Comparison of ENCODE assay signal across 1 cellular context in genomic region chr1:247111636-247112478, GRCh38.
TF ChIP-seq lines count a peak whose summit lies in the region.

No MANE protein-coding gene starts in this region.

TF ChIP-seq in K562, 482 proteins besides CTCF, POLR2A, EP300 and RAD21 (continued from another document and continues in another):
- TF ChIP-seq E4F1 (CRISPR knock-in tag; IDR thresholded peaks at IDR 0.05; ENCODE audit: borderline replicate concordance) (no peak), ZBTB8A (IDR thresholded peaks at IDR 0.05; ENCODE audit: partially characterized antibody) (no peak), ZBTB34 (CRISPR knock-in tag; IDR thresholded peaks at IDR 0.05) (no peak), ZNF212 (CRISPR knock-in tag; IDR thresholded peaks at IDR 0.05) (no peak), ZNF695 (CRISPR knock-in tag; IDR thresholded peaks at IDR 0.05) (no peak), NCOA2 (IDR thresholded peaks at IDR 0.05; ENCODE audit: partially characterized antibody in 2 of 2) (no peak), SIX5 (IDR thresholded peaks at IDR 0.05; ENCODE audit: borderline replicate concordance in 1 of 2, insufficient read depth in 1 of 2, low read depth in 1 of 2, low read length in 2 of 2) (no peak), AFF1 (IDR thresholded peaks at IDR 0.05; ENCODE audit: low read depth in 1 of 2, partially characterized antibody in 2 of 2) (no peak), ZBTB5 (IDR thresholded peaks at IDR 0.05) (no peak), RBFOX2 (IDR thresholded peaks at IDR 0.05; ENCODE audit: low read depth, low read length) (peak; percentile 92), TAF15 (IDR thresholded peaks at IDR 0.05; ENCODE audit: low read depth, low read length) (no peak), TOE1 (IDR thresholded peaks at IDR 0.05; ENCODE audit: borderline replicate concordance) (peak; percentile 32; the same call in 1 of the 2 replicates), TOE1 (CRISPR knock-in tag; IDR thresholded peaks at IDR 0.05; ENCODE audit: borderline replicate concordance, low read depth) (no peak), ARID3A (IDR thresholded peaks at IDR 0.05; ENCODE audit: borderline replicate concordance, low read depth, low read length) (no peak), RBM15 (IDR thresholded peaks at IDR 0.05; ENCODE audit: insufficient read depth, low read length) (no peak), ZNF324 (CRISPR knock-in tag; IDR thresholded peaks at IDR 0.05) (no peak), ZNF175 (CRISPR knock-in tag; IDR thresholded peaks at IDR 0.05; ENCODE audit: low read depth) (no peak), ZC3H4 (CRISPR knock-in tag; IDR thresholded peaks at IDR 0.05; ENCODE audit: borderline replicate concordance) (no peak), ASH1L (IDR thresholded peaks at IDR 0.05; ENCODE audit: borderline replicate concordance, low read depth, partially characterized antibody) (no peak), PTRF (tag; IDR thresholded peaks at IDR 0.05) (no peak), BCLAF1 (IDR thresholded peaks at IDR 0.05; ENCODE audit: borderline replicate concordance in 1 of 2, control insufficient read depth in 1 of 2, low read depth in 2 of 2, low read length in 1 of 2) (no peak), HIVEP1 (CRISPR knock-in tag; IDR thresholded peaks at IDR 0.05) (no peak), FOS (IDR thresholded peaks at IDR 0.05; ENCODE audit: extremely low read depth, insufficient read length) (no peak), ZNF717 (CRISPR knock-in tag; IDR thresholded peaks at IDR 0.05) (no peak), POLR2AphosphoS2 (IDR thresholded peaks at IDR 0.05; ENCODE audit: low read length) (no peak), RFX5 (IDR thresholded peaks at IDR 0.05; ENCODE audit: low read depth, low read length) (no peak), MEF2D (tag; conservative IDR thresholded peaks at IDR 0.05; ENCODE audit: low read depth) (no peak), ZNF121 (CRISPR knock-in tag; conservative IDR thresholded peaks at IDR 0.05) (no peak), E2F5 (CRISPR knock-in tag; IDR thresholded peaks at IDR 0.05) (no peak), MAFG (tag; conservative IDR thresholded peaks at IDR 0.05) (no peak), ZNF408 (CRISPR knock-in tag; IDR thresholded peaks at IDR 0.05; ENCODE audit: low read depth) (no peak), ZFP91 (CRISPR knock-in tag; IDR thresholded peaks at IDR 0.05) (no peak), CBFB (CRISPR knock-in tag; IDR thresholded peaks at IDR 0.05) (no peak), PTTG1 (tag; IDR thresholded peaks at IDR 0.05; ENCODE audit: low read depth) (no peak), PHTF2 (CRISPR knock-in tag; IDR thresholded peaks at IDR 0.05) (no peak)
